1 cellular context compared by ENCODE assay signal in genomic region chr4:185142911-185143595, GRCh38.
TF ChIP-seq lines count a peak whose summit lies in the region.

Gene SLC25A4 (plus strand): TSS chr4:185143266. CDS start chr4:185143373, 107 bp downstream.

TF ChIP-seq in HCT116, 20 proteins besides CTCF, POLR2A, EP300 and RAD21 (continued from another document):
- TF ChIP-seq MAX (IDR thresholded peaks at IDR 0.05): peak; percentile 40
- TF ChIP-seq FOSL1 (IDR thresholded peaks at IDR 0.05; ENCODE audit: low read depth): no peak
- TF ChIP-seq SIN3A (IDR thresholded peaks at IDR 0.05; ENCODE audit: low read depth): no peak
- no peak for TF ChIP-seq ATF3 (IDR thresholded peaks at IDR 0.05)
- TF ChIP-seq ZFX (IDR thresholded peaks at IDR 0.05): peak; percentile 78
